ENCODE assay signal across 8 cellular contexts in genomic region chr10:69801434-69802315, GRCh38. TPM values are rescaled to one million over a fixed set of nuclear protein-coding genes. Genes with fewer than 3 reads are reported as not detected.
DNase-seq lines count a peak whose midpoint lies in the region; ATAC-seq, FAIRE-seq and TF ChIP-seq lines count a peak whose summit lies in the region.

COL13A1 (plus strand) TSS chr10:69801906; CDS start chr10:69802424, 518 bp downstream.

- H3K27me3 Mint-ChIP-seq in activated T-helper 2 cell treated with anti-CD3 and anti-CD28 coated beads, Interferon-gamma antibody, Interleukin-2, Interleukin-4, amounts not matched to agents 10 μg/mL and 5 μg/mL and 100 μg/mL, durations not matched to agents 14 hours and 24 hours and 36 hours (ENCODE audit: low read depth): peaks cover 59% of the 10 kb centered on the region

- peaks cover 29% of the 10 kb centered on the region for H3K27me3 ChIP-seq in BE2C
- H3K27me3 ChIP-seq in HUES48 (ENCODE audit: control insufficient read depth, insufficient read depth, low read length): peaks cover 30% of the 10 kb centered on the region
- H3K27me3 ChIP-seq in left ventricle myocardium inferior (ENCODE audit: low read depth): peaks cover 35% of the 10 kb centered on the region

- H3K36me3 ChIP-seq in BE2C (no peaks in the 10 kb centered on the region), HUES48 (ENCODE audit: control insufficient read depth, insufficient read depth, low read length) (no peaks in the 10 kb centered on the region), left ventricle myocardium inferior (no peaks in the 10 kb centered on the region)

- no peak for TF ChIP-seq POLR2A in GM12892 (IDR thresholded peaks at IDR 0.05; ENCODE audit: low read depth, low read length)

- no peak for FAIRE-seq in GM12892 (lab: Jason Lieb, UNC)

- no peak within 1 kb of the TSS for H3K27ac Mint-ChIP-seq in activated T-helper 2 cell treated with anti-CD3 and anti-CD28 coated beads, Interferon-gamma antibody, Interleukin-2, Interleukin-4, amounts not matched to agents 10 μg/mL and 5 μg/mL and 100 μg/mL, durations not matched to agents 14 hours and 24 hours and 36 hours

- H3K4me1 Mint-ChIP-seq in activated T-helper 2 cell treated with anti-CD3 and anti-CD28 coated beads, Interferon-gamma antibody, Interleukin-2, Interleukin-4, amounts not matched to agents 10 μg/mL and 5 μg/mL and 100 μg/mL, durations not matched to agents 14 hours and 24 hours and 36 hours (ENCODE audit: low read depth): peaks cover 7% of the 10 kb centered on the region

- TF ChIP-seq CTCF in BE2C (IDR thresholded peaks at IDR 0.05; ENCODE audit: low read depth, low read length) (no peak), left ventricle myocardium inferior (IDR thresholded peaks at IDR 0.05; ENCODE audit: borderline replicate concordance) (no peak)

- H3K4me1 ChIP-seq in BE2C (no peaks in the 10 kb centered on the region), HUES48 (ENCODE audit: control insufficient read depth, insufficient read depth, low read length) (peaks cover 28% of the 10 kb centered on the region), left ventricle myocardium inferior (peaks cover 23% of the 10 kb centered on the region)

- H3K4me3 Mint-ChIP-seq in activated T-helper 2 cell treated with anti-CD3 and anti-CD28 coated beads, Interferon-gamma antibody, Interleukin-2, Interleukin-4, amounts not matched to agents 10 μg/mL and 5 μg/mL and 100 μg/mL, durations not matched to agents 14 hours and 24 hours and 36 hours (ENCODE audit: low read depth): peak within 1 kb of the TSS; percentile 2

- no peaks in the 10 kb centered on the region for H3K36me3 Mint-ChIP-seq in activated T-helper 2 cell treated with anti-CD3 and anti-CD28 coated beads, Interferon-gamma antibody, Interleukin-2, Interleukin-4, amounts not matched to agents 10 μg/mL and 5 μg/mL and 100 μg/mL, durations not matched to agents 14 hours and 24 hours and 36 hours (ENCODE audit: low read depth)

- H3K9ac ChIP-seq in HUES48 (ENCODE audit: low read depth, low read length): peak within 1 kb of the TSS; percentile 19; the same call in 1 of the 2 replicates

- H3K4me3 ChIP-seq in BE2C (ENCODE audit: low read depth, low read length) (peak within 1 kb of the TSS; percentile 46), HUES48 (ENCODE audit: low read depth, low read length) (peak within 1 kb of the TSS; percentile 76), left ventricle myocardium inferior (peak within 1 kb of the TSS; percentile 73)

- no peaks in the 10 kb centered on the region for H3K9me3 Mint-ChIP-seq in activated T-helper 2 cell treated with anti-CD3 and anti-CD28 coated beads, Interferon-gamma antibody, Interleukin-2, Interleukin-4, amounts not matched to agents 10 μg/mL and 5 μg/mL and 100 μg/mL, durations not matched to agents 14 hours and 24 hours and 36 hours

- intact Hi-C loops in activated T-helper 2 cell treated with anti-CD3 and anti-CD28 coated beads, Interferon-gamma antibody, Interleukin-2, Interleukin-4, amounts not matched to agents 10 μg/mL and 5 μg/mL and 100 μg/mL, durations not matched to agents 14 hours and 24 hours and 36 hours (cut with micrococcal nuclease): no loop called here
- intact Hi-C loops in left ventricle myocardium inferior (cut with micrococcal nuclease): no loop called here

- H3K9me3 ChIP-seq in BE2C (no peaks in the 10 kb centered on the region), HUES48 (ENCODE audit: control insufficient read depth, insufficient read depth, low read length) (no peaks in the 10 kb centered on the region), left ventricle myocardium inferior (replicated peaks) (no peaks in the 10 kb centered on the region)

- H3K27ac ChIP-seq in HUES48 (ENCODE audit: low read depth, low read length) (peak within 1 kb of the TSS; percentile 36), left ventricle myocardium inferior (replicated peaks) (peak within 1 kb of the TSS; percentile 59)

- peak; percentile 29 for DNase-seq in BE2C
- no peak for DNase-seq in activated T-helper 2 cell treated with anti-CD3 and anti-CD28 coated beads, Interferon-gamma antibody, Interleukin-2, Interleukin-4, amounts not matched to agents 10 μg/mL and 5 μg/mL and 100 μg/mL, durations not matched to agents 14 hours and 24 hours and 36 hours (ENCODE audit: low spot score)
- DNase-seq in left ventricle myocardium inferior: peak; percentile 38
- DNase-seq in pulmonary artery endothelial cell (ENCODE audit: low read depth, low spot score): no peak
- DNase-seq in GM12892 (ENCODE audit: insufficient read length): no peak
- DNase-seq in activated CD4-positive, CD25-positive, alpha-beta regulatory T cell treated with anti-CD3 and anti-CD28 coated beads, Interleukin-2, amount 50 U/mL, for 72 hours: no peak

- ATAC-seq in HG02678 (IDR thresholded peaks at IDR 0.05; ENCODE audit: unreplicated experiment): no peak

RNA-seq across cellular contexts. Expression of gene COL13A1, which starts in this region (rescaled TPM):
- polyA plus RNA-seq in BE2C (2012; ENCODE audit: insufficient read depth, insufficient read length, low read depth): 1.1 TPM
- total RNA-seq in activated T-helper 2 cell treated with anti-CD3 and anti-CD28 coated beads, Interferon-gamma antibody, Interleukin-2, Interleukin-4, amounts not matched to agents 10 μg/mL and 5 μg/mL and 100 μg/mL, durations not matched to agents 14 hours and 24 hours and 36 hours: not detected in 2 replicates
- total RNA-seq in left ventricle myocardium inferior (2.5 TPM), pulmonary artery endothelial cell (33.6 and 68.0 TPM in 2 replicates)
- 0.08 TPM for polyA plus RNA-seq in GM12892 (2012; ENCODE audit: missing spikeins)

Comparison
In these comparisons a context has a peak if more than half of its experiments do, and no peak if none do; other contexts are left out.
1. DNase-seq: peak in BE2C (single experiment) and left ventricle myocardium inferior (single experiment); none in activated T-helper 2 cell treated with anti-CD3 and anti-CD28 coated beads, Interferon-gamma antibody, Interleukin-2, Interleukin-4, amounts not matched to agents 10 μg/mL and 5 μg/mL and 100 μg/mL, durations not matched to agents 14 hours and 24 hours and 36 hours (single experiment), pulmonary artery endothelial cell (single experiment), GM12892 (single experiment) and activated CD4-positive, CD25-positive, alpha-beta regulatory T cell treated with anti-CD3 and anti-CD28 coated beads, Interleukin-2, amount 50 U/mL, for 72 hours (single experiment).
2. Peak in every context shown above with its lines, with median percentiles within 50 percentile points of each other: H3K4me3 ChIP-seq.